2 cellular contexts compared by ENCODE assay signal in genomic region chr18:37261246-37261927, GRCh38.
TF ChIP-seq lines count a peak whose summit lies in the region.

No MANE protein-coding gene starts in this region.

TF ChIP-seq in SK-N-SH, 30 proteins besides CTCF, POLR2A, EP300 and RAD21 (continued from another document):
- TF ChIP-seq, protein P1, sequence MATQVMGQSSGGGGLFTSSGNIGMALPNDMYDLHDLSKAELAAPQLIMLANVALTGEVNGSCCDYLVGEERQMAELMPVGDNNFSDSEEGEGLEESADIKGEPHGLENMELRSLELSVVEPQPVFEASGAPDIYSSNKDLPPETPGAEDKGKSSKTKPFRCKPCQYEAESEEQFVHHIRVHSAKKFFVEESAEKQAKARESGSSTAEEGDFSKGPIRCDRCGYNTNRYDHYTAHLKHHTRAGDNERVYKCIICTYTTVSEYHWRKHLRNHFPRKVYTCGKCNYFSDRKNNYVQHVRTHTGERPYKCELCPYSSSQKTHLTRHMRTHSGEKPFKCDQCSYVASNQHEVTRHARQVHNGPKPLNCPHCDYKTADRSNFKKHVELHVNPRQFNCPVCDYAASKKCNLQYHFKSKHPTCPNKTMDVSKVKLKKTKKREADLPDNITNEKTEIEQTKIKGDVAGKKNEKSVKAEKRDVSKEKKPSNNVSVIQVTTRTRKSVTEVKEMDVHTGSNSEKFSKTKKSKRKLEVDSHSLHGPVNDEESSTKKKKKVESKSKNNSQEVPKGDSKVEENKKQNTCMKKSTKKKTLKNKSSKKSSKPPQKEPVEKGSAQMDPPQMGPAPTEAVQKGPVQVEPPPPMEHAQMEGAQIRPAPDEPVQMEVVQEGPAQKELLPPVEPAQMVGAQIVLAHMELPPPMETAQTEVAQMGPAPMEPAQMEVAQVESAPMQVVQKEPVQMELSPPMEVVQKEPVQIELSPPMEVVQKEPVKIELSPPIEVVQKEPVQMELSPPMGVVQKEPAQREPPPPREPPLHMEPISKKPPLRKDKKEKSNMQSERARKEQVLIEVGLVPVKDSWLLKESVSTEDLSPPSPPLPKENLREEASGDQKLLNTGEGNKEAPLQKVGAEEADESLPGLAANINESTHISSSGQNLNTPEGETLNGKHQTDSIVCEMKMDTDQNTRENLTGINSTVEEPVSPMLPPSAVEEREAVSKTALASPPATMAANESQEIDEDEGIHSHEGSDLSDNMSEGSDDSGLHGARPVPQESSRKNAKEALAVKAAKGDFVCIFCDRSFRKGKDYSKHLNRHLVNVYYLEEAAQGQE (IDR thresholded peaks at IDR 0.05; ENCODE audit: low read depth, low read length) = no peak
- TF ChIP-seq POLR2AphosphoS5 (IDR thresholded peaks at IDR 0.05; ENCODE audit: low read depth, low read length) (no peak), USF1 (IDR thresholded peaks at IDR 0.05; ENCODE audit: borderline replicate concordance, low read depth) (no peak), CHD2 (IDR thresholded peaks at IDR 0.05; ENCODE audit: low read length, partially characterized antibody) (no peak), YY1 (IDR thresholded peaks at IDR 0.05; ENCODE audit: low read depth) (no peak), TEAD4 (IDR thresholded peaks at IDR 0.05; ENCODE audit: borderline replicate concordance, insufficient read depth) (no peak), RXRA (IDR thresholded peaks at IDR 0.05; ENCODE audit: borderline replicate concordance, low read depth) (no peak), ZBTB33 (IDR thresholded peaks at IDR 0.05; ENCODE audit: borderline replicate concordance, low read depth) (no peak), USF2 (IDR thresholded peaks at IDR 0.05; ENCODE audit: borderline replicate concordance, low read depth, low read length) (no peak), SMC3 (IDR thresholded peaks at IDR 0.05; ENCODE audit: low read depth, low read length) (no peak)

TF ChIP-seq in SK-N-SH treated with all-trans-retinoic acid at 6 μM for 48 hours, 23 proteins besides CTCF, POLR2A, EP300 and RAD21 (continued from another document):
- TF ChIP-seq ZNF565 (CRISPR knock-in tag; conservative IDR thresholded peaks at IDR 0.05; ENCODE audit: low read depth) (no peak), BACH2 (CRISPR knock-in tag; IDR thresholded peaks at IDR 0.05; ENCODE audit: borderline replicate concordance) (no peak), ARNTL (CRISPR knock-in tag; IDR thresholded peaks at IDR 0.05; ENCODE audit: borderline replicate concordance, low read depth) (no peak), ZFP30 (CRISPR knock-in tag; IDR thresholded peaks at IDR 0.05) (no peak), SNAI2 (CRISPR knock-in tag; IDR thresholded peaks at IDR 0.05) (no peak), GLIS3 (CRISPR knock-in tag; IDR thresholded peaks at IDR 0.05) (no peak)
